ENCODE assay signal across 8 cellular contexts in the genomic region with DNA sequence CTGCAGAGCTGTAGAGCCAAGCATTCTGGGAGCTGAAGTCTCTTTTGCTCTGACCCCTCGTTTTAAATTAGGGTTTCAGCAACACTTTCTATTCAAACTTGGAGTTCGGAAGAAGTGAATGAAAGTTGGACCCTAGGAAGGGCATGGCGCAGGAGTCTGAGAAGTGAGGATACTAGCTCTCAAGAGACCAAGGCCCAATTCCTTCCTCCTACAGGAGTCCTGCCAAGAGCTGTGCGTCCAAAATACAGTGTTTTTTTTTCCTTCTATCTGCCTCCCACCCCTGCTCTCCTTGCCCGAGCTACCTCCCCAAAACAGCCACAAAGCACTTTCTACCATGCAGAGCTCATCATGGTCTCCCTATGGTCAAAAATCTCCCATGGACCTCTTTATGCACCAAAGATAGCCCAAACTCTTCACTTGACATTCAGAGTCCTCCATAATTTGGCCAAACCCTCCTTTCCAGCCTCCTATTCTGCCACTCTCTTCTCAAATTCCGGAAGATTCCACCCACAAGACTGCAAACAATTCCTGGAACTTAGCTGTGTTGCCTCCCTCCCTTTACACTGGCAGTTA. TPM values are rescaled to one million over a fixed set of nuclear protein-coding genes. Genes with fewer than 3 reads are reported as not detected.
DNase-seq lines count a peak whose midpoint lies in the region; ATAC-seq and TF ChIP-seq lines count a peak whose summit lies in the region.

No MANE protein-coding gene starts in this region.

- peaks cover 16 to 32% (median 28%) of the 10 kb centered on the region in 11 experiments for H3K36me3 ChIP-seq in BLaER1 treated with 17β-estradiol and CSF1 and Interleukin-3, amounts not matched to agents 10 nM and 100 nM
- H3K36me3 ChIP-seq in NT2/D1 (ENCODE audit: insufficient read depth, insufficient read length, low read length): peaks cover 10% of the 10 kb centered on the region
- no peaks in the 10 kb centered on the region for H3K36me3 ChIP-seq in effector memory CD4-positive, alpha-beta T cell (ENCODE audit: control insufficient read depth, insufficient read depth, low read length)

- H3K4me1 ChIP-seq in BLaER1 treated with 17β-estradiol and CSF1 and Interleukin-3, amounts not matched to agents 10 nM and 100 nM: peaks cover 18 to 35% (median 26%) of the 10 kb centered on the region in 10 experiments
- peaks cover 5% of the 10 kb centered on the region for H3K4me1 ChIP-seq in NT2/D1 (ENCODE audit: insufficient read depth, insufficient read length)
- peaks cover 7% of the 10 kb centered on the region for H3K4me1 ChIP-seq in effector memory CD4-positive, alpha-beta T cell (ENCODE audit: control insufficient read depth, insufficient read depth, low read length, poor library complexity, severe bottlenecking)

- peaks cover 15 to 32% (median 25%) of the 10 kb centered on the region in 11 experiments for H3K9me3 ChIP-seq in BLaER1 treated with 17β-estradiol and CSF1 and Interleukin-3, amounts not matched to agents 10 nM and 100 nM (replicated peaks in 1 of 11)
- H3K9me3 ChIP-seq in NT2/D1 (ENCODE audit: insufficient read depth, low read length): no peaks in the 10 kb centered on the region
- H3K9me3 ChIP-seq in effector memory CD4-positive, alpha-beta T cell (ENCODE audit: control insufficient read depth, low read length): no peaks in the 10 kb centered on the region

- peak overlapping the region; percentile 100 for H3K27ac Mint-ChIP-seq in nephron progenitor cell

- H3K27ac ChIP-seq in BLaER1 treated with 17β-estradiol and CSF1 and Interleukin-3, amounts not matched to agents 10 nM and 100 nM: peak overlapping the region; percentile 89 to 97 (median 92)
- peak overlapping the region; percentile 87 for H3K27ac ChIP-seq in effector memory CD4-positive, alpha-beta T cell (ENCODE audit: insufficient read depth, low read length, poor library complexity, severe bottlenecking)

- peaks cover 28 to 38% (median 36%) of the 10 kb centered on the region in 11 experiments for H4K20me1 ChIP-seq in BLaER1 treated with 17β-estradiol and CSF1 and Interleukin-3, amounts not matched to agents 10 nM and 100 nM

- ATAC-seq in activated CD4-positive, CD25-positive, alpha-beta regulatory T cell treated with anti-CD3 and anti-CD28 coated beads, Interleukin-2, amount 50 U/mL, for 24 hours: no peak
- no peak for ATAC-seq in HG02763 (IDR thresholded peaks at IDR 0.05; ENCODE audit: unreplicated experiment)

- H3K27me3 Mint-ChIP-seq in nephron progenitor cell (ENCODE audit: low read depth, poor library complexity): peaks cover 26% of the 10 kb centered on the region

- H3K27me3 ChIP-seq in BLaER1 treated with 17β-estradiol and CSF1 and Interleukin-3, amounts not matched to agents 10 nM and 100 nM: no peaks in the 10 kb centered on the region
- H3K27me3 ChIP-seq in NT2/D1 (ENCODE audit: insufficient read depth, insufficient read length): no peaks in the 10 kb centered on the region
- no peaks in the 10 kb centered on the region for H3K27me3 ChIP-seq in effector memory CD4-positive, alpha-beta T cell (replicated peaks; ENCODE audit: control insufficient read depth, insufficient read depth, low read length, poor library complexity, severe bottlenecking)

- H3K4me3 Mint-ChIP-seq in nephron progenitor cell: peak overlapping the region; percentile 90

- peaks cover 37% of the 10 kb centered on the region for H3K36me3 Mint-ChIP-seq in nephron progenitor cell (ENCODE audit: low read depth)

- peaks cover 25% of the 10 kb centered on the region for H3K4me1 Mint-ChIP-seq in nephron progenitor cell

- peaks cover 41% of the 10 kb centered on the region for H3K9me3 Mint-ChIP-seq in nephron progenitor cell

- H3K4me3 ChIP-seq in BLaER1 treated with 17β-estradiol and CSF1 and Interleukin-3, amounts not matched to agents 10 nM and 100 nM: peak overlapping the region; percentile 81 to 97 (median 96); a peak in 16 of 20 replicates
- H3K4me3 ChIP-seq in NT2/D1 (ENCODE audit: insufficient read length, low read depth): peak overlapping the region; percentile 84
- H3K4me3 ChIP-seq in effector memory CD4-positive, alpha-beta T cell (ENCODE audit: insufficient read depth, low read depth, low read length, poor library complexity, severe bottlenecking): peak overlapping the region; percentile 96

- DNase-seq in NT2/D1 (ENCODE audit: low read depth, low spot score) (no peak), nephron progenitor cell (no peak), ureter (ENCODE audit: low spot score) (no peak), midbrain (lab: John Stamatoyannopoulos, UW) (no peak)
- no peak for DNase-seq in effector memory CD4-positive, alpha-beta T cell

- peak overlapping the region; percentile 93 to 98 (median 97); a peak in 21 of 22 replicates for H3K9ac ChIP-seq in BLaER1 treated with 17β-estradiol and CSF1 and Interleukin-3, amounts not matched to agents 10 nM and 100 nM
- H3K9ac ChIP-seq in NT2/D1 (ENCODE audit: insufficient read length, low read depth): peak overlapping the region; percentile 92

- TF ChIP-seq CTCF in nephron progenitor cell (IDR thresholded peaks at IDR 0.05): no peak

- H3K4me2 ChIP-seq in BLaER1 treated with 17β-estradiol and CSF1 and Interleukin-3, amounts not matched to agents 10 nM and 100 nM: peak overlapping the region; percentile 24 to 90 (median 54); a peak in 20 of 22 replicates

RNA-seq across cellular contexts. Expression of gene CSNK2A1, which starts 0.6 kb away (rescaled TPM):
- 160 TPM for total RNA-seq in ureter
